ENCODE assay signal across 9 cellular contexts in genomic region chr21:37369307-37369854, GRCh38. TPM values are rescaled to one million over a fixed set of nuclear protein-coding genes. Genes with fewer than 3 reads are reported as not detected.
DNase-seq lines count a peak whose midpoint lies in the region; ATAC-seq and TF ChIP-seq lines count a peak whose summit lies in the region.
"Had no signal": no experiment of that assay in that cellular context is flagged by ENCODE, and none has a peak within 500 bp of the region (broad histone marks: within the 10 kb centered on the region; RNA-seq: fewer than 3 reads in every experiment).

No MANE protein-coding gene starts in this region.

- no peak for ATAC-seq in activated naive CD8-positive, alpha-beta T cell treated with anti-CD3 and anti-CD28 coated beads, Interleukin-2, amount 50 U/mL, for 24 hours
- ATAC-seq: pancreas had no signal

- no peak for TF ChIP-seq RAD21 in liver (IDR thresholded peaks at IDR 0.05)

- peak overlapping the region; percentile 76 to 94 for H3K9ac ChIP-seq in liver (ENCODE audit: low read depth in 1 of 2, low read length in 2 of 2)

- in situ Hi-C loops in transverse colon (cut with MboI; ENCODE audit: low pct_ligation_motif_present in 1 of 4, low pct_unique_long_range_greater_than_20kb in 1 of 4, low sequenced_read_pairs in 3 of 4) = no loop called here

- H3K4me1 ChIP-seq in liver (ENCODE audit: control insufficient read depth in 4 of 4, insufficient read depth in 4 of 4, low read length in 3 of 4) (peaks cover 4 to 59% (median 21%) of the 10 kb centered on the region in 4 donors), transverse colon (peaks cover 27 to 69% (median 56%) of the 10 kb centered on the region in 4 donors)

- TF ChIP-seq EP300 in transverse colon (IDR thresholded peaks at IDR 0.05; ENCODE audit: low read depth) = no peak

- WGBS in liver = 35% methylated on average over 3 of the region's 3 CpGs
- 26 to 31% methylated on average over 3 of the region's 3 CpGs for WGBS in transverse colon (ENCODE audit: low coverage in 1 of 2), 2 donors

- no peak for TF ChIP-seq POLR2A in transverse colon (IDR thresholded peaks at IDR 0.05)

- CTCF ChIA-PET in activated naive CD4-positive, alpha-beta T cell treated with anti-CD3 and anti-CD28 coated beads, Interleukin-2, amount 10 ng/mL, durations not matched to agents 7 days and 5 days (lab: Charles Lee) = interaction anchor here (1.0 to 2.0 kb wide), 5 partner anchors 11 to 203 kb away, joined by 3 to 8 read pairs (median 5); partner anchors contain the start of gene VPS26C

- TF ChIP-seq CTCF in liver (IDR thresholded peaks at IDR 0.05; ENCODE audit: low read depth, low read length, missing input control) (no peak), transverse colon (IDR thresholded peaks at IDR 0.05) (no peak)

- DNase-seq in activated naive CD4-positive, alpha-beta T cell treated with anti-CD3 and anti-CD28 coated beads, Interleukin-2, amount 10 ng/mL, durations not matched to agents 7 days and 5 days = no peak
- no peak for DNase-seq in activated naive CD4-positive, alpha-beta T cell treated with Interleukin-2 at 50 U/mL for 16 hours
- no peak for DNase-seq in activated naive CD8-positive, alpha-beta T cell treated with anti-CD3 and anti-CD28 coated beads, Interleukin-2, amount 50 U/mL, for 24 hours
- no peak for DNase-seq in transverse colon
- no peak for DNase-seq in globus pallidus (ENCODE audit: low spot score)
- DNase-seq in NCI-H82 treated with DMSO at 0.1 percent for 48 hours (lab: John Stamatoyannopoulos, UW; ENCODE audit: unreplicated experiment) = no peak
- no peak for DNase-seq in RKO (ENCODE audit: low spot score)
- DNase-seq: pancreas had no signal

- intact Hi-C loops in transverse colon (cut with DNase I; ENCODE audit: low total_unique reads) = loop anchor here (10.0 kb wide), 1 partner anchor 195 kb away; no protein-coding TSS in a partner anchor

- peaks cover 7% of the 10 kb centered on the region for H3K27me3 Mint-ChIP-seq in activated naive CD4-positive, alpha-beta T cell treated with anti-CD3 and anti-CD28 coated beads, Interleukin-2, amount 10 ng/mL, durations not matched to agents 7 days and 5 days
- H3K27me3 Mint-ChIP-seq in activated naive CD8-positive, alpha-beta T cell treated with anti-CD3 and anti-CD28 coated beads, Interleukin-2, amount 50 U/mL, for 24 hours = peaks cover 2% of the 10 kb centered on the region

- no peaks in the 10 kb centered on the region for H3K36me3 ChIP-seq in liver (ENCODE audit: control insufficient read depth in 4 of 4, insufficient read depth in 3 of 4, low read depth in 1 of 4, low read length in 3 of 4)
- no peaks in the 10 kb centered on the region for H3K36me3 ChIP-seq in transverse colon
- H3K36me3 ChIP-seq: pancreas had no signal

- H3K27ac ChIP-seq in liver (ENCODE audit: low read depth in 1 of 2, low read length in 2 of 2) (peak overlapping the region; percentile 72 to 100), transverse colon (peak overlapping the region in 3 of 4 donors; percentile 15 to 100 (median 96))

- peak overlapping the region in 1 of 3 donors; percentile 1 for H3K4me3 ChIP-seq in liver (ENCODE audit: low read depth in 1 of 3, low read length in 3 of 3)
- peak overlapping the region in 2 of 4 donors; percentile 84 to 93 for H3K4me3 ChIP-seq in transverse colon

- H3K9me3 Mint-ChIP-seq in activated naive CD4-positive, alpha-beta T cell treated with anti-CD3 and anti-CD28 coated beads, Interleukin-2, amount 10 ng/mL, durations not matched to agents 7 days and 5 days = no peaks in the 10 kb centered on the region
- peaks cover 3% of the 10 kb centered on the region for H3K9me3 Mint-ChIP-seq in activated naive CD8-positive, alpha-beta T cell treated with anti-CD3 and anti-CD28 coated beads, Interleukin-2, amount 50 U/mL, for 24 hours

- H3K36me3 Mint-ChIP-seq in activated naive CD4-positive, alpha-beta T cell treated with anti-CD3 and anti-CD28 coated beads, Interleukin-2, amount 10 ng/mL, durations not matched to agents 7 days and 5 days = peaks cover 27% of the 10 kb centered on the region
- H3K36me3 Mint-ChIP-seq in activated naive CD8-positive, alpha-beta T cell treated with anti-CD3 and anti-CD28 coated beads, Interleukin-2, amount 50 U/mL, for 24 hours (ENCODE audit: low read depth) = peaks cover 6% of the 10 kb centered on the region

- no peaks in the 10 kb centered on the region for H3K27me3 ChIP-seq in liver (ENCODE audit: control insufficient read depth in 4 of 4, insufficient read depth in 4 of 4, low read length in 3 of 4)
- H3K27me3 ChIP-seq in transverse colon = no peaks in the 10 kb centered on the region
- H3K27me3 ChIP-seq: pancreas had no signal

- H3K9me3 ChIP-seq in liver (ENCODE audit: control insufficient read depth in 4 of 4, low read length in 3 of 4) = no peaks in the 10 kb centered on the region
- H3K9me3 ChIP-seq in transverse colon = no peaks in the 10 kb centered on the region
- H3K9me3 ChIP-seq: pancreas had no signal

- H3K4me3 Mint-ChIP-seq in activated naive CD4-positive, alpha-beta T cell treated with anti-CD3 and anti-CD28 coated beads, Interleukin-2, amount 10 ng/mL, durations not matched to agents 7 days and 5 days = peak overlapping the region; percentile 88
- H3K4me3 Mint-ChIP-seq in activated naive CD8-positive, alpha-beta T cell treated with anti-CD3 and anti-CD28 coated beads, Interleukin-2, amount 50 U/mL, for 24 hours = peak overlapping the region; percentile 94

- H3K27ac Mint-ChIP-seq in activated naive CD4-positive, alpha-beta T cell treated with anti-CD3 and anti-CD28 coated beads, Interleukin-2, amount 10 ng/mL, durations not matched to agents 7 days and 5 days = peak overlapping the region; percentile 85
- H3K27ac Mint-ChIP-seq in activated naive CD8-positive, alpha-beta T cell treated with anti-CD3 and anti-CD28 coated beads, Interleukin-2, amount 50 U/mL, for 24 hours = peak overlapping the region; percentile 92

- H3K4me1 Mint-ChIP-seq in activated naive CD4-positive, alpha-beta T cell treated with anti-CD3 and anti-CD28 coated beads, Interleukin-2, amount 10 ng/mL, durations not matched to agents 7 days and 5 days = peaks cover 62% of the 10 kb centered on the region
- H3K4me1 Mint-ChIP-seq in activated naive CD8-positive, alpha-beta T cell treated with anti-CD3 and anti-CD28 coated beads, Interleukin-2, amount 50 U/mL, for 24 hours = peaks cover 70% of the 10 kb centered on the region

TF ChIP-seq in liver, 16 proteins besides CTCF, POLR2A, EP300 and RAD21:
- TF ChIP-seq FOXA1 (IDR thresholded peaks at IDR 0.05) = no peak
- no peak for TF ChIP-seq MAX (IDR thresholded peaks at IDR 0.05)
- no peak for TF ChIP-seq TAF1 (conservative IDR thresholded peaks at IDR 0.05)
- no peak for TF ChIP-seq JUND (IDR thresholded peaks at IDR 0.05)
- no peak for TF ChIP-seq YY1 (IDR thresholded peaks at IDR 0.05)
- TF ChIP-seq SP1 (IDR thresholded peaks at IDR 0.05) = no peak
- TF ChIP-seq HNF4A (conservative IDR thresholded peaks at IDR 0.05) = no peak
- no peak for TF ChIP-seq EGR1 (IDR thresholded peaks at IDR 0.05; ENCODE audit: low read depth in 2 of 2)
- TF ChIP-seq NR2F2 (IDR thresholded peaks at IDR 0.05) = no peak
- no peak for TF ChIP-seq GABPA (IDR thresholded peaks at IDR 0.05 in 1 of 2, conservative IDR thresholded peaks at IDR 0.05 in 1 of 2)
- TF ChIP-seq ATF3 (IDR thresholded peaks at IDR 0.05) = no peak
- no peak for TF ChIP-seq RXRA (IDR thresholded peaks at IDR 0.05)
- TF ChIP-seq HNF4G (IDR thresholded peaks at IDR 0.05) = no peak
- no peak for TF ChIP-seq FOXA2 (IDR thresholded peaks at IDR 0.05)

RNA-seq across cellular contexts. Expression of gene DYRK1A, which starts 2.8 kb away (rescaled TPM):
- total RNA-seq in liver = 10 to 100 TPM; 37.7 to 58.3 TPM
- polyA plus RNA-seq in liver = 1 to 10 TPM; 5.1 to 8.1 TPM
- 100 to 1,000 TPM in 2 of 4 donors, 10 to 100 TPM in 2; 71.5 to 116 (median 90.9) TPM for total RNA-seq in transverse colon
